In the genomic region with DNA sequence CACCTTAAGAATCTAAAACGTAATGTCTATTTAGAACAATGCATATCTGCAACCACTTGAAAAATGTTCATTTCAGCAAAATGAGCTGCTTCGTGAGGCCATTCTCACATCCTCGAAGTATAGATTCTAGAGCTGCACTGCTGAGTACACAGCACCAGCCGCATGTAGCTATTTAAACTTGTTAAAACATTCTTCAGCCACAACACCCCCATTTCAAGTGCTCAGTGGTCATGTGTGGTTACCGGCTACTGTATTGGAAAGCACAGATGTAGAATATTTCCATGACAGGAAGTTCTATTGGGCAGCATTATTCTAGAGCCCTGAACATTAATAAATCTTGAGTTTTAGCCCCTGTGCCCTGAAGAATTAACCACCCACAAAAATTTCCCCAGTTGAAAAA, we compare ENCODE assay signal across 22 cellular contexts. TPM values are rescaled to one million over a fixed set of nuclear protein-coding genes. Genes with fewer than 3 reads are reported as not detected.
DNase-seq lines count a peak whose midpoint lies in the region; ATAC-seq, FAIRE-seq and TF ChIP-seq lines count a peak whose summit lies in the region.
"Had no signal": no experiment of that assay in that cellular context is flagged by ENCODE, and none has a peak within 500 bp of the region (broad histone marks: within the 10 kb centered on the region; RNA-seq: fewer than 3 reads in every experiment).

No MANE protein-coding gene starts in this region.

- H2AFZ ChIP-seq in GM12878 (ENCODE audit: control insufficient read depth, low read depth, low read length): no peak overlapping the region
- H2AFZ ChIP-seq: GM23248 had no signal

- TF ChIP-seq CTCF in GM12878 (IDR thresholded peaks at IDR 0.05 in 2 of 3, conservative IDR thresholded peaks at IDR 0.05 in 1 of 3; ENCODE audit: control insufficient read depth in 2 of 3, extremely low read depth in 1 of 3, insufficient read depth in 1 of 3, low read depth in 3 of 3, low read length in 3 of 3) (no peak), osteocyte (IDR thresholded peaks at IDR 0.05) (no peak), GM20000 (IDR thresholded peaks at IDR 0.05; ENCODE audit: extremely low read depth, missing control alignments) (no peak), BE2C (IDR thresholded peaks at IDR 0.05; ENCODE audit: low read depth, low read length) (no peak)

- H3K36me3 ChIP-seq in GM12878 (ENCODE audit: control insufficient read depth in 2 of 2, insufficient read depth in 2 of 2, low read length in 1 of 2) (peaks cover 0 to 7% of the 10 kb centered on the region in 2 experiments; a peak in 1 of 4 replicates), BE2C (peaks cover 14% of the 10 kb centered on the region)

- intact Hi-C loops in GM12878 (cut with micrococcal nuclease; ENCODE audit: unreplicated experiment): no loop called here

- RAD21 ChIA-PET in GM12878 (lab: Charles Lee; ENCODE audit: unreplicated experiment): no interaction called here

- POLR2A ChIA-PET in GM12878 (lab: Charles Lee): no interaction called here

- CTCF ChIA-PET in GM12878 (lab: Yijun Ruan, JAX): interaction anchor here (0.6 to 0.9 kb wide), 2 partner anchors 11 to 99 kb away, joined by 3 to 5 read pairs; no protein-coding TSS in a partner anchor

- BruUV-seq in GM12878 (replicated peaks; lab: Mats Ljungman, UMichigan): no TSS peak

- DNase-seq in GM12891 (ENCODE audit: insufficient read length, low spot score) (peak; percentile 20), GM12878 (ENCODE audit: low read depth, low spot score) (no peak), osteocyte (ENCODE audit: extremely low spot score, unreplicated experiment) (peak; percentile 2), GM20000 (ENCODE audit: low spot score) (no peak), BE2C (no peak)
- DNase-seq in activated CD8-positive, alpha-beta memory T cell treated with anti-CD3 and anti-CD28 coated beads, Interleukin-2, amount 50 U/mL, for 4 hours: no peak
- DNase-seq: Caco-2; CD4-positive, CD25-positive, alpha-beta regulatory T cell; CD8-positive, alpha-beta T cell; DMS153; DND-41; GM23248; H7; HCEC 1CT had no signal

- H3K4me1 ChIP-seq in GM12878 (ENCODE audit: control insufficient read depth, insufficient read depth, low read length) (no peaks in the 10 kb centered on the region), BE2C (no peaks in the 10 kb centered on the region)
- H3K4me1 ChIP-seq: BLaER1, Caco-2 had no signal

- no peak overlapping the region for H3K27ac ChIP-seq in GM12878 (ENCODE audit: control insufficient read depth, insufficient read depth)
- H3K27ac ChIP-seq: BLaER1, C4-2B, GM23248 had no signal

- no peaks in the 10 kb centered on the region for H3K4me1 Mint-ChIP-seq in osteocyte (ENCODE audit: unreplicated experiment)

- in situ Hi-C loops in GM12878 (cut with MboI): no loop called here

- peaks cover 25% of the 10 kb centered on the region for H3K36me3 Mint-ChIP-seq in osteocyte (ENCODE audit: unreplicated experiment)

- SMC1A ChIA-PET in GM12878 (lab: Charles Lee; ENCODE audit: uncharacterized antibody, unreplicated experiment): no interaction called here

- H3K4me2 ChIP-seq in GM12878 (ENCODE audit: control insufficient read depth, insufficient read depth): no peak overlapping the region
- H3K4me2 ChIP-seq: BLaER1 had no signal

- no peaks in the 10 kb centered on the region for H3K9me3 ChIP-seq in GM12878 (replicated peaks; ENCODE audit: control insufficient read depth, insufficient read depth, low read length)
- H3K9me3 ChIP-seq in BE2C: no peaks in the 10 kb centered on the region
- H3K9me3 ChIP-seq: BLaER1, Caco-2 had no signal

- no peak overlapping the region for H3K4me3 Mint-ChIP-seq in osteocyte (ENCODE audit: unreplicated experiment)
- H3K4me3 Mint-ChIP-seq: CD4-positive, CD25-positive, alpha-beta regulatory T cell; CD8-positive, alpha-beta T cell had no signal

- TF ChIP-seq POLR2A in GM12891 (IDR thresholded peaks at IDR 0.05; ENCODE audit: low read depth, low read length) (no peak), GM12878 (IDR thresholded peaks at IDR 0.05; ENCODE audit: low read depth, low read length) (no peak)

- WGBS in GM12878 (ENCODE audit: insufficient coverage, insufficient replicate concordance, low lambda C conversion rate, missing lambda C conversion rate): 63% methylated on average over 5 of the region's 5 CpGs

- peak; percentile 75 for ATAC-seq in HG02870 (IDR thresholded peaks at IDR 0.05; ENCODE audit: unreplicated experiment)
- ATAC-seq in GM12878: no peak
- no peak for ATAC-seq in GM21381 (IDR thresholded peaks at IDR 0.05; ENCODE audit: unreplicated experiment)
- ATAC-seq: CD8-positive, alpha-beta T cell had no signal

- H3K9me3 Mint-ChIP-seq in osteocyte (ENCODE audit: unreplicated experiment): no peaks in the 10 kb centered on the region
- H3K9me3 Mint-ChIP-seq: CD4-positive, CD25-positive, alpha-beta regulatory T cell; CD8-positive, alpha-beta T cell had no signal

- FAIRE-seq in GM12891 (lab: Jason Lieb, UNC) (peak; percentile 79), GM12878 (lab: Jason Lieb, UNC) (no peak)
- FAIRE-seq: G401.6, GM12892, GM19239, H1 had no signal

- H3K9ac ChIP-seq in GM12878 (ENCODE audit: control insufficient read depth, insufficient read depth, low read length): no peak overlapping the region
- H3K9ac ChIP-seq: BLaER1, GM23248 had no signal

- no peak overlapping the region for H3K27ac Mint-ChIP-seq in osteocyte (ENCODE audit: unreplicated experiment)
- H3K27ac Mint-ChIP-seq: CD4-positive, CD25-positive, alpha-beta regulatory T cell; CD8-positive, alpha-beta T cell had no signal

- no peaks in the 10 kb centered on the region for H3K79me2 ChIP-seq in GM12878 (ENCODE audit: control insufficient read depth, insufficient read depth, low read length)

- H4K20me1 ChIP-seq in GM12878 (ENCODE audit: control insufficient read depth, insufficient read depth): no peaks in the 10 kb centered on the region

- no peak for TF ChIP-seq RAD21 in GM12878 (IDR thresholded peaks at IDR 0.05; ENCODE audit: insufficient read depth, low read depth, low read length)

- no peaks in the 10 kb centered on the region for H3K27me3 ChIP-seq in GM12878 (replicated peaks in 1 of 2; ENCODE audit: control insufficient read depth in 2 of 2, insufficient read depth in 2 of 2, low read length in 1 of 2)
- H3K27me3 ChIP-seq in BE2C: no peaks in the 10 kb centered on the region
- H3K27me3 ChIP-seq: BLaER1 had no signal

- peaks cover 3% of the 10 kb centered on the region for H3K27me3 Mint-ChIP-seq in osteocyte (ENCODE audit: unreplicated experiment)

- H3K4me3 ChIP-seq in GM12878 (no peak overlapping the region), BE2C (ENCODE audit: low read depth, low read length) (no peak overlapping the region)
- H3K4me3 ChIP-seq: BLaER1, GM23248 had no signal

- TF ChIP-seq EP300 in GM12878 (IDR thresholded peaks at IDR 0.05; ENCODE audit: borderline replicate concordance in 1 of 2, control insufficient read depth in 1 of 2, low read depth in 2 of 2, low read length in 2 of 2): no peak

TF ChIP-seq in GM12891, 5 proteins besides CTCF, POLR2A, EP300 and RAD21:
- TF ChIP-seq TAF1 (IDR thresholded peaks at IDR 0.05; ENCODE audit: low read depth, low read length): no peak
- no peak for TF ChIP-seq POU2F2 (IDR thresholded peaks at IDR 0.05; ENCODE audit: low read depth, low read length)
- no peak for TF ChIP-seq POLR2AphosphoS5 (IDR thresholded peaks at IDR 0.05; ENCODE audit: low read depth, low read length)
- TF ChIP-seq PAX5 (IDR thresholded peaks at IDR 0.05; ENCODE audit: insufficient read depth, low read length, severe bottlenecking): no peak
- no peak for TF ChIP-seq SPI1 (IDR thresholded peaks at IDR 0.05; ENCODE audit: low read depth, low read length)
TF ChIP-seq in GM12891: peak in this region for 0.

TF ChIP-seq in GM12878, 131 proteins besides CTCF, POLR2A, EP300 and RAD21:
- TF ChIP-seq SUPT20H (IDR thresholded peaks at IDR 0.05; ENCODE audit: borderline replicate concordance, control insufficient read depth, low read depth, low read length): no peak
- peak; percentile 67 for TF ChIP-seq RUNX3 (IDR thresholded peaks at IDR 0.05; ENCODE audit: low read length)
TF ChIP-seq in GM12878: peak in this region for 1.

RNA-seq across cellular contexts. Expression of gene SUMO1, which starts 35.0 kb away (rescaled TPM):
- polyA plus RNA-seq in GM12891 (2012; ENCODE audit: low read depth, missing spikeins): 118 TPM
- 12.7 and 14.3 TPM in 2 replicates for total RNA-seq in GM12878 (2013; cell fraction: nucleolus; rRNA removed)
- total RNA-seq in GM12878 (2014; rRNA removed) (116 and 138 TPM in 2 replicates), GM12878 (2014; rRNA removed; fragmentation: Illumina TruSeq; extraction: Trizol) (167 and 169 TPM in 2 replicates), GM12878 (2021) (101 and 105 TPM in 2 replicates), osteocyte (89.8 and 94.7 TPM in 2 replicates)
- polyA plus RNA-seq in GM12878 (2011; ENCODE audit: low read depth): 58.0 TPM
- polyA plus RNA-seq in GM12878 (2011; rRNA removed) (133 and 195 TPM in 2 replicates), GM12878 (2014; fragmentation: Illumina TruSeq; extraction: Trizol) (232 and 336 TPM in 2 replicates), GM12878 (2014; fragmentation: Nextera tagmentation; extraction: Ambion mirVana) (100 to 1,000 TPM; 351 to 458 TPM), GM12878 (2014; rRNA removed) (96.8 and 123 TPM in 2 replicates), GM12878 (2016; fragmentation: Nextera tagmentation; extraction: Ambion mirVana) (100 to 1,000 TPM; 285 to 293 TPM)
- polyA plus RNA-seq in GM12878 (2011; cell fraction: cytosol; rRNA removed): 32.7 and 33.3 TPM in 2 replicates
- 25.2 and 29.7 TPM in 2 replicates for polyA plus RNA-seq in GM12878 (2011; cell fraction: nucleus; rRNA removed)
- 102 and 135 TPM in 2 replicates for polyA plus RNA-seq in GM12878 (2012)
- polyA minus RNA-seq in GM12878 (2011; rRNA and poly(A)+ RNA removed): 32.3 and 51.6 TPM in 2 replicates
- polyA minus RNA-seq in GM12878 (2011; cell fraction: cytosol; rRNA and poly(A)+ RNA removed): 26.7 and 31.4 TPM in 2 replicates
- polyA minus RNA-seq in GM12878 (2011; cell fraction: nucleus; rRNA and poly(A)+ RNA removed): 8.9 and 9.8 TPM in 2 replicates
- polyA plus RNA-seq in BE2C (2012; ENCODE audit: insufficient read depth, insufficient read length, low read depth): 156 TPM

Comparison
In these comparisons a context has a peak if more than half of its experiments do, and no peak if none do; other contexts are left out.
1. DNase-seq: peak in GM12891 (single experiment) and osteocyte (single experiment); none in GM12878 (single experiment), activated CD8-positive, alpha-beta memory T cell treated with anti-CD3 and anti-CD28 coated beads, Interleukin-2, amount 50 U/mL, for 4 hours (single experiment), GM20000 (single experiment) and BE2C (single experiment).